ENCODE assay signal across 11 cellular contexts in the genomic region with DNA sequence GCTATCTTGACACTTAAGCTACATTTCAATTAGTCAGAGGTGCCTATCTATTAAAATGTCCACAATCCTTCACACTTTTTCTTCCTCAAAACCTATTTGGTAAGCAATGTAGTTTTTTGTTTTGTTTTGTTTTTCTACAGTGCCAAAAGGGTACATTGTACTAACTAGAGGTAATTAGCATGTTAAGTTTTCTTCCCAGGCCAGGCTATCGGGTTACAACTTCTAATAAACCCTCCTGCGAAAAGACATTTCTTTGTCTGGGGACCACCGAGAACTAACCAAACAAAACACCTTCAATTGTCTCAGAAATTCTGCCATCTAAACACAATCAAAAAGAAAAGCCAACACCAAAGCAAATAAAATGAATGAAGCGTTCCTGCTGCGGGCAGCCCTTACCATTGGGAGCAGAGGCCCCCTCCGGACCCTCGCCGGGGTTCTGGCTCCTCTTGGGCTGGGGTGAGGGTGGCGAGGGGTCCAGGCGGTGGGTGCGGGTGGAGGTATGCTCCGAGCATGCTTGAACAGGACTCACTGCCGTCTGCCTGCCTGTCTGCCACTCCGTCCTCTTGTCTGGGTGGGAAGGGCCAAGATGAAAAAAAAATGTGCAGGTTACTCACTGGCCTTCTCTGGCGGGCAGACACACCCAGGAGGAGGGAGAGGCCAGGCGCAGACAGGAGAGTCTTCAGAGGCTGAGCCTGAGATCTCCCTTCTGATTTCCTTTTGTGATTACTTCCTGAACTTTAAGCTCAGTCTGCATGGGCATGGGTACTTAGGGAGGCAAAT.
A peak's percentile ranks its signal among the peaks of the same experiment; 100 is the strongest.
DNase-seq lines count a peak whose midpoint lies in the region; ATAC-seq and TF ChIP-seq lines count a peak whose summit lies in the region.
"Had no signal": no experiment of that assay in that cellular context is flagged by ENCODE, and none has a peak within 500 bp of the region (broad histone marks: within the 10 kb centered on the region; RNA-seq: fewer than 3 reads in every experiment).

No MANE protein-coding gene starts in this region.

- H3K4me3 ChIP-seq in Peyer's patch (peak overlapping the region in 3 of 4 donors; percentile 20 to 60 (median 48)), iPS-15b (ENCODE audit: low read depth, low read length) (peak overlapping the region; percentile 23), esophagus muscularis mucosa (no peak overlapping the region)
- H3K4me3 ChIP-seq: heart right ventricle, SJSA1 had no signal

- peak overlapping the region in 2 of 4 donors; percentile 66 to 89 for H3K27ac ChIP-seq in Peyer's patch
- peak overlapping the region; percentile 1 for H3K27ac ChIP-seq in temporal lobe (ENCODE audit: low read depth, low read length)
- H3K27ac ChIP-seq in esophagus muscularis mucosa (replicated peaks in 1 of 4) = no peak overlapping the region
- H3K27ac ChIP-seq: heart right ventricle, SJSA1 had no signal

- 45% methylated on average over 16 of the region's 16 CpGs for WGBS in esophagus muscularis mucosa

- H3K9me3 ChIP-seq in Peyer's patch (no peaks in the 10 kb centered on the region), iPS-15b (ENCODE audit: control insufficient read depth, insufficient read depth, low read length) (no peaks in the 10 kb centered on the region), esophagus muscularis mucosa (no peaks in the 10 kb centered on the region)
- H3K9me3 ChIP-seq: heart right ventricle, SJSA1 had no signal

- intact Hi-C loops in esophagus muscularis mucosa (cut with DNase I) = no loop called here

- no peaks in the 10 kb centered on the region for H3K4me1 ChIP-seq in Peyer's patch
- H3K4me1 ChIP-seq in iPS-15b (ENCODE audit: control insufficient read depth, insufficient read depth, low read length) = peaks cover 17% of the 10 kb centered on the region
- H3K4me1 ChIP-seq in esophagus muscularis mucosa = no peaks in the 10 kb centered on the region
- H3K4me1 ChIP-seq: SJSA1 had no signal

- no peaks in the 10 kb centered on the region for H3K27me3 ChIP-seq in Peyer's patch
- H3K27me3 ChIP-seq in iPS-15b (ENCODE audit: control insufficient read depth, insufficient read depth, low read length) = no peaks in the 10 kb centered on the region
- peaks cover 0 to 12% (median 0%) of the 10 kb centered on the region in 4 donors for H3K27me3 ChIP-seq in esophagus muscularis mucosa
- H3K27me3 ChIP-seq: SJSA1 had no signal

- TF ChIP-seq CTCF in Peyer's patch (IDR thresholded peaks at IDR 0.05) (no peak), esophagus muscularis mucosa (IDR thresholded peaks at IDR 0.05) (no peak)

- ATAC-seq in GM18858 (IDR thresholded peaks at IDR 0.05; ENCODE audit: unreplicated experiment) = no peak

- no peak for TF ChIP-seq EP300 in esophagus muscularis mucosa (IDR thresholded peaks at IDR 0.05)

- H3K36me3 ChIP-seq in Peyer's patch = no peaks in the 10 kb centered on the region
- H3K36me3 ChIP-seq in iPS-15b (ENCODE audit: control insufficient read depth, insufficient read depth, low read length) = no peaks in the 10 kb centered on the region
- H3K36me3 ChIP-seq in esophagus muscularis mucosa = no peaks in the 10 kb centered on the region
- H3K36me3 ChIP-seq: heart right ventricle, SJSA1 had no signal

- DNase-seq in HT-29 (ENCODE audit: low spot score) (peak; percentile 51), Peyer's patch (peak in 2 of 3 donors; percentile 75 to 83), esophagus muscularis mucosa (ENCODE audit: extremely low spot score) (no peak)
- DNase-seq in activated CD4-positive, alpha-beta T cell treated with anti-CD3 and anti-CD28 coated beads, Interleukin-2, amount 50 U/mL, for 1 hour = no peak
- no peak for DNase-seq in activated CD4-positive, CD25-positive, alpha-beta regulatory T cell (lab: John Stamatoyannopoulos, UW)
- DNase-seq: heart right ventricle; stimulated activated CD4-positive, alpha-beta T cell treated with anti-CD3 and anti-CD28 coated beads, Interleukin-1b, Interleukin-23, amount 100 ng/mL, for 48 hours had no signal

- TF ChIP-seq POLR2A in Peyer's patch (IDR thresholded peaks at IDR 0.05) (peak; percentile 26 to 87), esophagus muscularis mucosa (IDR thresholded peaks at IDR 0.05; ENCODE audit: low read depth) (no peak)

- no peak overlapping the region for H3K9ac ChIP-seq in iPS-15b (ENCODE audit: low read depth, low read length)

Comparison
In these comparisons a context has a peak if more than half of its experiments do, and no peak if none do; other contexts are left out.
1. DNase-seq: peak in HT-29 (single experiment) and Peyer's patch (2 of 3); none in activated CD4-positive, alpha-beta T cell treated with anti-CD3 and anti-CD28 coated beads, Interleukin-2, amount 50 U/mL, for 1 hour (single experiment), activated CD4-positive, CD25-positive, alpha-beta regulatory T cell (0 of 4) and esophagus muscularis mucosa (single experiment).
2. H3K4me3 ChIP-seq: peak in Peyer's patch (3 of 4) and iPS-15b (single experiment); none in esophagus muscularis mucosa (0 of 4).